Comparison of ENCODE assay signal across 8 cellular contexts in the genomic region with DNA sequence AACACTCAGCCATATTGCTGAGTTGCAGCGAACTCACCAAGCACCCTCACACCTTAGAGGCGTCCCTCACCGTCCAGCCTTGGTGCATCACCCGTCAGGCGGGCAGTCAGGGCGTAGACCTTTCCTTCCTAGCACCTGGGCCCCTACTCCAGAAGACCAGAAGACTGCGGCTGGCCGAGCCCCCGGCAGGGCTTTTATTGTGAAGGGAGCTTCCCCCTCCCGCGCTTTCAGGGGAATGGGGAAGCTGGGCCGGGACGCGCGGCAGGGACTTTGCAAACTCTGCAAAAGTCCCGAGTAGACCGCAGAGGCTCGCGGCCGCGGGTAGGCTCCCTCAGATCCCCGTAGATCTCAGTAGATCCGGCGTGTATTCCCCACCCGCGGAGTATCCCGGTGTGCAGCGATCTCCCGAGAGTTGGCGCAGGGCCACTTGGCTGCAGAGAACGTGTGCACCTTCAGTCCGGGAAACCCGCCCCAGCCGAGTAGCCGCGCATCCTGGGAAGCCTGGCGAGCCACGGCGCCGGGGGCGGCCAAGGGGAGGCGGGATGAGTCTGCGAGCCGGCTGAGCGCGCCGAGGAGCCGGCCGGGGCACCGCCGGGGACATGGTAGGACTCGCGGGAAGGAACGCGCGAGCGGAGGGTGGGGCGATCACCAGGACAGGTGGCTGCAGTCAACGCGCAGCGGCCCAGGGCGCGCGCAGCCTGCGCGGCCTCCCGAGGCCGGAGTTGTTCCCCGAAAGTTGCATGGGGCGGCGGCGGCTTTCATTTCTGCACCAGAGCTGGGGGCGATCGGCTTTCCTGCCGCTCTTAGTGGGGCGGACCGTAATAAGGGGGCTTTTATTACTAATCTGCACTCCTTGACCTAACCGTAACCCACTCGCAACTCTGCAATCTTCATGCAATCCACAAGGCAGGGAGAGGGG. TPM values are rescaled to one million over a fixed set of nuclear protein-coding genes. Genes with fewer than 3 reads are reported as not detected.
DNase-seq lines count a peak whose midpoint lies in the region; ATAC-seq and TF ChIP-seq lines count a peak whose summit lies in the region.

A gene (plus strand): TSS at position 268 of the 919 bp plus-strand sequence. CDS start 332 bp downstream, at position 600.

- no peaks in the 10 kb centered on the region for H3K9me3 ChIP-seq in uterus

- H3K4me3 Mint-ChIP-seq in activated CD4-positive, alpha-beta memory T cell treated with anti-CD3 and anti-CD28 coated beads for 36 hours, result peak within 1 kb of the TSS; percentile 50
- H3K4me3 Mint-ChIP-seq in nephron progenitor cell, result peak within 1 kb of the TSS; percentile 83

- no peaks in the 10 kb centered on the region for H3K36me3 ChIP-seq in uterus

- H3K4me1 ChIP-seq in uterus, result no peaks in the 10 kb centered on the region

- no peak for ATAC-seq in HG03139 (IDR thresholded peaks at IDR 0.05; ENCODE audit: unreplicated experiment)

- peaks cover 17% of the 10 kb centered on the region for H3K9me3 Mint-ChIP-seq in activated CD4-positive, alpha-beta memory T cell treated with anti-CD3 and anti-CD28 coated beads for 36 hours
- peaks cover 40% of the 10 kb centered on the region for H3K9me3 Mint-ChIP-seq in nephron progenitor cell

- no peak within 1 kb of the TSS for H3K27ac Mint-ChIP-seq in activated CD4-positive, alpha-beta memory T cell treated with anti-CD3 and anti-CD28 coated beads for 36 hours
- H3K27ac Mint-ChIP-seq in nephron progenitor cell, result no peak within 1 kb of the TSS

- no peak for TF ChIP-seq CTCF in HL-60 (IDR thresholded peaks at IDR 0.05; ENCODE audit: insufficient read depth, low read length)
- TF ChIP-seq CTCF in fibroblast of pulmonary artery (IDR thresholded peaks at IDR 0.05; ENCODE audit: low read length, missing control alignments), result no peak
- TF ChIP-seq CTCF in nephron progenitor cell (IDR thresholded peaks at IDR 0.05), result no peak
- TF ChIP-seq CTCF in uterus (IDR thresholded peaks at IDR 0.05), result no peak

- peaks cover 4% of the 10 kb centered on the region for H3K4me1 Mint-ChIP-seq in activated CD4-positive, alpha-beta memory T cell treated with anti-CD3 and anti-CD28 coated beads for 36 hours (ENCODE audit: low read depth)
- H3K4me1 Mint-ChIP-seq in nephron progenitor cell, result peaks cover 21% of the 10 kb centered on the region

- TF ChIP-seq POLR2A in uterus (IDR thresholded peaks at IDR 0.05), result peak in 1 of 2 donors; percentile 50

- peaks cover 2% of the 10 kb centered on the region for H3K27me3 ChIP-seq in HL-60 (ENCODE audit: insufficient read depth, poor library complexity, severe bottlenecking)
- no peaks in the 10 kb centered on the region for H3K27me3 ChIP-seq in uterus

- H3K27me3 Mint-ChIP-seq in activated CD4-positive, alpha-beta memory T cell treated with anti-CD3 and anti-CD28 coated beads for 36 hours, result peaks cover 32% of the 10 kb centered on the region
- H3K27me3 Mint-ChIP-seq in nephron progenitor cell (ENCODE audit: low read depth, poor library complexity), result peaks cover 73% of the 10 kb centered on the region

- POLR2A ChIA-PET in activated CD4-positive, alpha-beta memory T cell treated with anti-CD3 and anti-CD28 coated beads for 36 hours (lab: Charles Lee), result interaction anchor here (0.6 kb wide), 1 partner anchor 113 kb away, joined by 3 read pairs; no protein-coding TSS in a partner anchor

- H3K36me3 Mint-ChIP-seq in activated CD4-positive, alpha-beta memory T cell treated with anti-CD3 and anti-CD28 coated beads for 36 hours, result peaks cover 7% of the 10 kb centered on the region
- H3K36me3 Mint-ChIP-seq in nephron progenitor cell (ENCODE audit: low read depth), result peaks cover 24% of the 10 kb centered on the region

- CTCF ChIA-PET in activated CD4-positive, alpha-beta memory T cell treated with anti-CD3 and anti-CD28 coated beads for 36 hours (lab: Charles Lee), result no interaction called here

- H3K4me3 ChIP-seq in HL-60 (replicated peaks; ENCODE audit: insufficient read depth, low read length), result peak within 1 kb of the TSS; percentile 49
- H3K4me3 ChIP-seq in fibroblast of pulmonary artery (replicated peaks; ENCODE audit: low read depth, low read length), result peak within 1 kb of the TSS; percentile 34
- H3K4me3 ChIP-seq in uterus, result peak within 1 kb of the TSS; percentile 57 to 69

- intact Hi-C loops in activated CD4-positive, alpha-beta memory T cell treated with anti-CD3 and anti-CD28 coated beads for 36 hours (cut with micrococcal nuclease), result no loop called here
- intact Hi-C loops in uterus (cut with DNase I; ENCODE audit: low total_unique reads), result no loop called here

- no peak within 1 kb of the TSS for H3K27ac ChIP-seq in HL-60 (replicated peaks)
- H3K27ac ChIP-seq in uterus, result peak within 1 kb of the TSS; percentile 67 to 80

- peak; percentile 51 to 59 for DNase-seq in AML-193 (lab: John Stamatoyannopoulos, UW)
- DNase-seq in HL-60 (ENCODE audit: low read depth in 1 of 2, low spot score in 1 of 2), result peak; percentile 29 to 74
- peak; percentile 27 for DNase-seq in activated CD4-positive, alpha-beta memory T cell treated with anti-CD3 and anti-CD28 coated beads for 36 hours
- no peak for DNase-seq in fibroblast of pulmonary artery (ENCODE audit: low read depth)
- DNase-seq in nephron progenitor cell, result peak; percentile 74
- DNase-seq in uterus, result peak; percentile 70 to 72
- no peak for DNase-seq in NCI-H446 treated with DMSO at 0.1 percent for 48 hours (lab: John Stamatoyannopoulos, UW)

RNA-seq across cellular contexts. Expression of the gene that starts here (rescaled TPM):
- total RNA-seq in activated CD4-positive, alpha-beta memory T cell treated with anti-CD3 and anti-CD28 coated beads for 36 hours, result not detected
- total RNA-seq in uterus, result 10 to 100 TPM; 26.3 to 65.8 (median 48.0) TPM

Comparison
In these comparisons a context has a peak if more than half of its experiments do, and no peak if none do; other contexts are left out.
1. RNA of the gene that starts here (total RNA-seq): 26.3 to 65.8 TPM in uterus; not detected in activated CD4-positive, alpha-beta memory T cell treated with anti-CD3 and anti-CD28 coated beads for 36 hours; every median in the first group is over 10 times any median in the second.
2. Peak in DNase-seq in activated CD4-positive, alpha-beta memory T cell treated with anti-CD3 and anti-CD28 coated beads for 36 hours; RNA of the gene not detected or under 1 TPM.
3. DNase-seq: peak in AML-193 (2 of 2), HL-60 (2 of 2), nephron progenitor cell (single experiment) and uterus (2 of 2); none in fibroblast of pulmonary artery (single experiment) and NCI-H446 treated with DMSO at 0.1 percent for 48 hours (single experiment).
4. Peak in every context shown above with its lines, with median percentiles within 50 percentile points of each other: H3K4me3 ChIP-seq.